In genomic region chr6:142155895-142156757, GRCh38 we compare ENCODE assay signal across 8 cellular contexts. TPM values are rescaled to one million over a fixed set of nuclear protein-coding genes. Genes with fewer than 3 reads are reported as not detected.
DNase-seq lines count a peak whose midpoint lies in the region; ATAC-seq lines count a peak whose summit lies in the region.

No MANE protein-coding gene starts in this region.

- ATAC-seq in HG03378 (IDR thresholded peaks at IDR 0.05; ENCODE audit: unreplicated experiment) (peak; percentile 59), sciatic nerve (peak; percentile 48)

- H3K27ac Mint-ChIP-seq in activated T-cell treated with anti-CD3 and anti-CD28 coated beads, Interleukin-2, amount 50 U/mL, for 24 hours: peak overlapping the region; percentile 45
- no peak overlapping the region for H3K27ac Mint-ChIP-seq in activated naive CD4-positive, alpha-beta T cell treated with anti-CD3 and anti-CD28 coated beads, Interleukin-2, amount 10 ng/mL, durations not matched to agents 7 days and 5 days

- H3K27me3 Mint-ChIP-seq in activated T-cell treated with anti-CD3 and anti-CD28 coated beads, Interleukin-2, amount 50 U/mL, for 24 hours: no peaks in the 10 kb centered on the region
- no peaks in the 10 kb centered on the region for H3K27me3 Mint-ChIP-seq in activated naive CD4-positive, alpha-beta T cell treated with anti-CD3 and anti-CD28 coated beads, Interleukin-2, amount 10 ng/mL, durations not matched to agents 7 days and 5 days

- peaks cover 64% of the 10 kb centered on the region for H3K4me1 Mint-ChIP-seq in activated T-cell treated with anti-CD3 and anti-CD28 coated beads, Interleukin-2, amount 50 U/mL, for 24 hours (ENCODE audit: low read depth)
- peaks cover 11% of the 10 kb centered on the region for H3K4me1 Mint-ChIP-seq in activated naive CD4-positive, alpha-beta T cell treated with anti-CD3 and anti-CD28 coated beads, Interleukin-2, amount 10 ng/mL, durations not matched to agents 7 days and 5 days

- CTCF ChIA-PET in activated naive CD4-positive, alpha-beta T cell treated with anti-CD3 and anti-CD28 coated beads, Interleukin-2, amount 10 ng/mL, durations not matched to agents 7 days and 5 days (lab: Charles Lee): interaction anchor here (0.9 to 2.6 kb wide), 16 partner anchors 8 to 1299 kb away, joined by 3 to 18 read pairs (median 4); partner anchors contain the start of genes NMBR and VTA1

- H3K9me3 Mint-ChIP-seq in activated T-cell treated with anti-CD3 and anti-CD28 coated beads, Interleukin-2, amount 50 U/mL, for 24 hours: no peaks in the 10 kb centered on the region
- no peaks in the 10 kb centered on the region for H3K9me3 Mint-ChIP-seq in activated naive CD4-positive, alpha-beta T cell treated with anti-CD3 and anti-CD28 coated beads, Interleukin-2, amount 10 ng/mL, durations not matched to agents 7 days and 5 days

- no peak overlapping the region for H3K4me3 Mint-ChIP-seq in activated T-cell treated with anti-CD3 and anti-CD28 coated beads, Interleukin-2, amount 50 U/mL, for 24 hours
- no peak overlapping the region for H3K4me3 Mint-ChIP-seq in activated naive CD4-positive, alpha-beta T cell treated with anti-CD3 and anti-CD28 coated beads, Interleukin-2, amount 10 ng/mL, durations not matched to agents 7 days and 5 days

- no peak for DNase-seq in activated T-cell treated with anti-CD3 and anti-CD28 coated beads, Interleukin-2, amount 50 U/mL, for 24 hours
- no peak for DNase-seq in activated T-cell treated with anti-CD3 and anti-CD28 coated beads, Interleukin-2, amount 50 U/mL, for 48 hours
- DNase-seq in SW480 (ENCODE audit: low spot score): peak; percentile 1
- DNase-seq in glomerular visceral epithelial cell (ENCODE audit: extremely low spot score): peak; percentile 36
- no peak for DNase-seq in sciatic nerve (ENCODE audit: low spot score)
- no peak for DNase-seq in activated naive CD4-positive, alpha-beta T cell treated with anti-CD3 and anti-CD28 coated beads, Interleukin-2, amount 10 ng/mL, durations not matched to agents 7 days and 5 days
- no peak for DNase-seq in activated gamma-delta T cell (lab: John Stamatoyannopoulos, UW)

- H3K36me3 Mint-ChIP-seq in activated T-cell treated with anti-CD3 and anti-CD28 coated beads, Interleukin-2, amount 50 U/mL, for 24 hours (ENCODE audit: low read depth): peaks cover 27% of the 10 kb centered on the region
- H3K36me3 Mint-ChIP-seq in activated naive CD4-positive, alpha-beta T cell treated with anti-CD3 and anti-CD28 coated beads, Interleukin-2, amount 10 ng/mL, durations not matched to agents 7 days and 5 days: no peaks in the 10 kb centered on the region

- intact Hi-C loops in sciatic nerve (cut with DNase I): no loop called here

RNA-seq across cellular contexts. Expression of gene VTA1, which starts 9.1 kb away (rescaled TPM):
- 35.1 TPM for total RNA-seq in sciatic nerve

RNA-seq across cellular contexts. Expression of gene NMBR, which starts 9.2 kb away (rescaled TPM):
- 0.45 TPM for total RNA-seq in sciatic nerve

RNA-seq across cellular contexts. Expression of gene GJE1, which starts 23.4 kb away (rescaled TPM):
- not detected for total RNA-seq in sciatic nerve

Comparison
In these comparisons a context has a peak if more than half of its experiments do, and no peak if none do; other contexts are left out.
1. DNase-seq: peak in SW480 (single experiment) and glomerular visceral epithelial cell (single experiment); none in activated T-cell treated with anti-CD3 and anti-CD28 coated beads, Interleukin-2, amount 50 U/mL, for 24 hours (single experiment), activated T-cell treated with anti-CD3 and anti-CD28 coated beads, Interleukin-2, amount 50 U/mL, for 48 hours (0 of 2), sciatic nerve (single experiment), activated naive CD4-positive, alpha-beta T cell treated with anti-CD3 and anti-CD28 coated beads, Interleukin-2, amount 10 ng/mL, durations not matched to agents 7 days and 5 days (single experiment) and activated gamma-delta T cell (single experiment).